Comparison of ENCODE assay signal across 11 cellular contexts in genomic region chr3:48151807-48152427, GRCh38. TPM values are rescaled to one million over a fixed set of nuclear protein-coding genes. Genes with fewer than 3 reads are reported as not detected.
DNase-seq lines count a peak whose midpoint lies in the region; ATAC-seq, FAIRE-seq and TF ChIP-seq lines count a peak whose summit lies in the region.
"Had no signal": no experiment of that assay in that cellular context is flagged by ENCODE, and none has a peak within 500 bp of the region (broad histone marks: within the 10 kb centered on the region; RNA-seq: fewer than 3 reads in every experiment).

No MANE protein-coding gene starts in this region.

- 0 out of 2 replicates have a peak overlapping the region, but pooled peaks have one; percentile 2 for H2AFZ ChIP-seq in H1 (ENCODE audit: low read length)

- H4K20me1 ChIP-seq in H1 (replicated peaks in 1 of 2; ENCODE audit: control insufficient read depth in 1 of 2, insufficient read depth in 2 of 2, low read length in 2 of 2): no peaks in the 10 kb centered on the region

- 0 out of 2 replicates have a peak overlapping the region, but pooled peaks have one; percentile 75 for H2BK12ac ChIP-seq in H1 (ENCODE audit: low read depth, low read length)

- POLR2A ChIA-PET in H1 (lab: Charles Lee; ENCODE audit: partially characterized antibody): interaction anchor here (0.8 to 2.0 kb wide), 8 partner anchors 26 to 327 kb away, joined by 3 to 10 read pairs (median 4); no protein-coding TSS in a partner anchor

- H3K9me3 Mint-ChIP-seq in activated naive CD4-positive, alpha-beta T cell treated with anti-CD3 and anti-CD28 coated beads, Interleukin-2, amount 50 U/mL, for 72 hours: no peaks in the 10 kb centered on the region

- TF ChIP-seq POLR2A in H1 (IDR thresholded peaks at IDR 0.05; ENCODE audit: control extremely low read depth in 1 of 2, low read depth in 2 of 2, low read length in 2 of 2) (no peak), upper lobe of left lung (IDR thresholded peaks at IDR 0.05) (no peak), erythroblast (IDR thresholded peaks at IDR 0.05; ENCODE audit: low read length) (no peak)

- H3K56ac ChIP-seq in H1 (replicated peaks; ENCODE audit: insufficient read length, low read depth, low read length): no peak overlapping the region

- 0 out of 2 replicates have a peak overlapping the region, but pooled peaks have one; percentile 48 for H2BK20ac ChIP-seq in H1 (ENCODE audit: low read length)

- no peak overlapping the region for H3K4me2 ChIP-seq in H1 (ENCODE audit: insufficient read depth in 1 of 2, low read depth in 2 of 2, low read length in 2 of 2)

- no peaks in the 10 kb centered on the region; a peak in 1 of 7 replicates for H3K4me1 ChIP-seq in H1 (replicated peaks in 1 of 4; ENCODE audit: control insufficient read depth in 3 of 4, insufficient read depth in 4 of 4, low read length in 3 of 4)
- peaks cover 7 to 17% (median 13%) of the 10 kb centered on the region in 4 donors for H3K4me1 ChIP-seq in upper lobe of left lung

- H3K36me3 ChIP-seq in H1 (ENCODE audit: control insufficient read depth in 2 of 4, insufficient read depth in 4 of 4, low read length in 3 of 4) (peaks cover 0 to 1% (median 0%) of the 10 kb centered on the region in 4 experiments; a peak in 1 of 8 replicates), upper lobe of left lung (no peaks in the 10 kb centered on the region)
- H3K36me3 ChIP-seq: tibial nerve had no signal

- TF ChIP-seq CTCF in H1 (IDR thresholded peaks at IDR 0.05; ENCODE audit: control extremely low read depth in 1 of 3, insufficient read depth in 1 of 3, low read depth in 1 of 3, low read length in 3 of 3) (no peak), upper lobe of left lung (IDR thresholded peaks at IDR 0.05) (peak in 1 of 6 experiments; percentile 13)

- WGBS in H1 (ENCODE audit: extremely low coverage in 1 of 2, insufficient coverage in 1 of 2, insufficient read length in 1 of 2, insufficient replicate concordance in 2 of 2, low coverage in 1 of 2, low lambda C conversion rate in 2 of 2, missing lambda C conversion rate in 1 of 2), 2 experiments: 62% methylated on average over 8 of the region's 8 CpGs; no CpG with 5 or more reads in 1 of the 2 experiments
- 63 to 67% methylated on average over 8 of the region's 8 CpGs for WGBS in upper lobe of left lung, 2 donors

- H3K4me3 ChIP-seq in H1 (ENCODE audit: extremely low read depth in 1 of 4, insufficient read depth in 2 of 4, low read depth in 3 of 4, low read length in 4 of 4): no peak overlapping the region
- no peak overlapping the region for H3K4me3 ChIP-seq in upper lobe of left lung
- H3K4me3 ChIP-seq: tibial nerve had no signal

- no peak for FAIRE-seq in H1 (lab: Jason Lieb, UNC)
- FAIRE-seq: RCC 7860 had no signal

- TF ChIP-seq EP300 in H1 (IDR thresholded peaks at IDR 0.05; ENCODE audit: borderline replicate concordance in 1 of 2, low read depth in 2 of 2, low read length in 2 of 2) (no peak), upper lobe of left lung (IDR thresholded peaks at IDR 0.05) (no peak)

- H4K91ac ChIP-seq in H1 (replicated peaks; ENCODE audit: insufficient read length, low read length): no peak overlapping the region

- H3K27me3 ChIP-seq in H1 (replicated peaks in 1 of 4; ENCODE audit: control insufficient read depth in 3 of 4, extremely low read depth in 1 of 4, insufficient read depth in 3 of 4, low read length in 3 of 4) (no peaks in the 10 kb centered on the region), upper lobe of left lung (no peaks in the 10 kb centered on the region)
- H3K27me3 ChIP-seq: tibial nerve had no signal

- no peaks in the 10 kb centered on the region for H3K23me2 ChIP-seq in H1 (ENCODE audit: low read depth, low read length)

- H2BK120ac ChIP-seq in H1 (replicated peaks; ENCODE audit: low read depth, low read length): no peak overlapping the region

- H2BK15ac ChIP-seq in H1 (ENCODE audit: low read length): no peak overlapping the region

- H2AK5ac ChIP-seq in H1 (ENCODE audit: low read depth, low read length): peak overlapping the region; percentile 29; the same call in 1 of the 2 replicates

- no peak overlapping the region for H3K27ac Mint-ChIP-seq in activated naive CD4-positive, alpha-beta T cell treated with anti-CD3 and anti-CD28 coated beads, Interleukin-2, amount 50 U/mL, for 72 hours

- H3K27ac ChIP-seq in H1 (ENCODE audit: low read depth, low read length) (no peak overlapping the region), upper lobe of left lung (peak overlapping the region in 3 of 4 donors; percentile 2 to 73 (median 42))

- no peak for DNase-seq in activated naive CD4-positive, alpha-beta T cell treated with anti-CD3 and anti-CD28 coated beads, Interleukin-2, amount 50 U/mL, for 72 hours (ENCODE audit: low spot score in 2 of 2)
- DNase-seq in activated naive CD4-positive, alpha-beta T cell treated with anti-CD3 and anti-CD28 coated beads, Interleukin-2, amount 50 U/mL, for 16 hours: no peak
- DNase-seq in H1 (ENCODE audit: low read depth in 1 of 2, low spot score in 2 of 2): no peak
- DNase-seq in myocyte (ENCODE audit: low read depth): peak; percentile 51
- no peak for DNase-seq in upper lobe of left lung
- no peak for DNase-seq in erythroblast (lab: John Stamatoyannopoulos, UW)
- DNase-seq: NCI-H2171 had no signal

- no peak overlapping the region for H3K4ac ChIP-seq in H1 (replicated peaks; ENCODE audit: insufficient read length, low read depth, low read length)

- no peak overlapping the region for H2BK5ac ChIP-seq in H1 (ENCODE audit: low read depth, low read length)

- CTCF ChIA-PET in H1 (lab: Charles Lee; ENCODE audit: partially characterized antibody): interaction anchor here (0.7 to 5.1 kb wide), 73 partner anchors 12 to 528 kb away, joined by 3 to 68 read pairs (median 5); no protein-coding TSS in a partner anchor

- no peak for TF ChIP-seq RAD21 in H1 (IDR thresholded peaks at IDR 0.05 in 1 of 2, conservative IDR thresholded peaks at IDR 0.05 in 1 of 2; ENCODE audit: low read depth in 2 of 2, low read length in 2 of 2)

- H3K79me1 ChIP-seq in H1 (ENCODE audit: low read depth, low read length): no peaks in the 10 kb centered on the region

- H3K79me2 ChIP-seq in H1 (ENCODE audit: control insufficient read depth in 1 of 2, insufficient read depth in 2 of 2, low read length in 2 of 2): no peaks in the 10 kb centered on the region

- no peak overlapping the region for H3K9ac ChIP-seq in H1 (replicated peaks in 1 of 4; ENCODE audit: extremely low read depth in 1 of 4, low read depth in 3 of 4, low read length in 3 of 4)

- H3K36me3 Mint-ChIP-seq in activated naive CD4-positive, alpha-beta T cell treated with anti-CD3 and anti-CD28 coated beads, Interleukin-2, amount 50 U/mL, for 72 hours: no peaks in the 10 kb centered on the region

- H3K18ac ChIP-seq in H1 (ENCODE audit: extremely low read depth, low read length): no peak overlapping the region

- no peak overlapping the region for H3K23ac ChIP-seq in H1 (ENCODE audit: insufficient read length)

- peak; percentile 21 to 29 for ATAC-seq in activated naive CD4-positive, alpha-beta T cell treated with anti-CD3 and anti-CD28 coated beads, Interleukin-2, amount 50 U/mL, for 72 hours
- peak; percentile 38 to 47 for ATAC-seq in upper lobe of left lung (ENCODE audit: low FRiP score in 2 of 2)
- no peak for ATAC-seq in HG02571 (IDR thresholded peaks at IDR 0.05; ENCODE audit: unreplicated experiment)
- ATAC-seq in activated CD4-positive, CD25-positive, alpha-beta regulatory T cell treated with anti-CD3 and anti-CD28 coated beads, Interleukin-2, amount 50 U/mL, for 24 hours: no peak

- H4K8ac ChIP-seq in H1 (ENCODE audit: extremely low read depth, insufficient read depth, low read length): no peak overlapping the region

- H3K14ac ChIP-seq in H1 (ENCODE audit: insufficient read length): no peak overlapping the region

- H3K9me3 ChIP-seq in H1 (ENCODE audit: insufficient read depth in 2 of 2, low read depth in 1 of 2, low read length in 1 of 2) (no peaks in the 10 kb centered on the region), upper lobe of left lung (no peaks in the 10 kb centered on the region)
- H3K9me3 ChIP-seq: tibial nerve had no signal

- H4K5ac ChIP-seq in H1 (ENCODE audit: insufficient read length, low read depth, low read length): no peak overlapping the region

TF ChIP-seq in H1, 55 proteins besides CTCF, POLR2A, EP300 and RAD21:
- TF ChIP-seq SAP30 (IDR thresholded peaks at IDR 0.05; ENCODE audit: insufficient read depth, insufficient replicate concordance, low read length) (no peak), POLR2AphosphoS5 (IDR thresholded peaks at IDR 0.05; ENCODE audit: low read depth, low read length) (no peak), RNF2 (IDR thresholded peaks at IDR 0.05; ENCODE audit: borderline replicate concordance, low read depth, low read length, missing control alignments, poor library complexity, severe bottlenecking) (no peak), HDAC2 (IDR thresholded peaks at IDR 0.05; ENCODE audit: borderline replicate concordance in 1 of 2, low read depth in 2 of 2, low read length in 2 of 2) (no peak), CHD1 (IDR thresholded peaks at IDR 0.05; ENCODE audit: low read depth, low read length) (no peak), SP1 (IDR thresholded peaks at IDR 0.05; ENCODE audit: low read depth, low read length) (no peak), RBBP5 (IDR thresholded peaks at IDR 0.05; ENCODE audit: borderline replicate concordance, low read depth, low read length) (no peak), BACH1 (IDR thresholded peaks at IDR 0.05; ENCODE audit: low read length) (no peak), SP2 (IDR thresholded peaks at IDR 0.05; ENCODE audit: low read length) (no peak), RFX5 (IDR thresholded peaks at IDR 0.05; ENCODE audit: borderline replicate concordance, low read depth, low read length) (no peak), CREB1 (IDR thresholded peaks at IDR 0.05) (no peak), POU5F1 (IDR thresholded peaks at IDR 0.05; ENCODE audit: low read depth, low read length) (no peak), SUZ12 (IDR thresholded peaks at IDR 0.05; ENCODE audit: low read length) (no peak)

RNA-seq across cellular contexts. Expression of gene CDC25A, which starts 36.3 kb away (rescaled TPM):
- total RNA-seq in activated naive CD4-positive, alpha-beta T cell treated with anti-CD3 and anti-CD28 coated beads, Interleukin-2, amount 50 U/mL, for 72 hours: 10 to 100 TPM; 29.0 to 37.6 TPM
- 62.1 and 65.0 TPM in 2 replicates for total RNA-seq in H1 (2021; fragmentation: NEBNext Ultra II Directional; extraction: Animal tissue kit (Norgen Biotek cat#: 25700))
- 20.7 and 22.2 TPM in 2 replicates for polyA plus RNA-seq in H1 (2011; rRNA removed)
- polyA plus RNA-seq in H1 (2011; cell fraction: cytosol; rRNA removed): 24.8 TPM
- polyA plus RNA-seq in H1 (2011; cell fraction: nucleus; rRNA removed): 24.2 TPM
- 42.7 to 47.8 TPM (median 46.8 TPM) in 4 replicates for polyA plus RNA-seq in H1 (2012, experiment 1 of 2)
- 34.1 TPM for polyA plus RNA-seq in H1 (2012, experiment 2 of 2)
- polyA plus RNA-seq in H1 (2013, experiment 1 of 2): 32.1 TPM
- polyA plus RNA-seq in H1 (2013, experiment 2 of 2): 32.0 TPM
- polyA minus RNA-seq in H1 (2011; rRNA and poly(A)+ RNA removed): 52.1 and 67.6 TPM in 2 replicates
- 57.9 TPM for polyA minus RNA-seq in H1 (2011; cell fraction: cytosol; rRNA and poly(A)+ RNA removed)
- 39.8 TPM for polyA minus RNA-seq in H1 (2011; cell fraction: nucleus; rRNA and poly(A)+ RNA removed)
- 2.2 and 2.5 TPM in 2 replicates for total RNA-seq in myocyte
- 0.62 TPM for polyA plus RNA-seq in myocyte (2012)
- total RNA-seq in upper lobe of left lung: 1 to 10 TPM in 2 of 6 donors, under 1 TPM in 2, not detected in 2; 0.30 to 1.5 (median 0.93) TPM

Comparison
In these comparisons a context has a peak if more than half of its experiments do, and no peak if none do; other contexts are left out.
1. ATAC-seq: peak in activated naive CD4-positive, alpha-beta T cell treated with anti-CD3 and anti-CD28 coated beads, Interleukin-2, amount 50 U/mL, for 72 hours (2 of 2) and upper lobe of left lung (2 of 2); none in HG02571 (single experiment) and activated CD4-positive, CD25-positive, alpha-beta regulatory T cell treated with anti-CD3 and anti-CD28 coated beads, Interleukin-2, amount 50 U/mL, for 24 hours (0 of 2).